Comparison of ENCODE assay signal across 26 cellular contexts in genomic region chr10:81000781-81001180, GRCh38.
"Had no signal": no experiment of that assay in that cellular context is flagged by ENCODE, and none has a peak within 500 bp of the region (broad histone marks: within the 10 kb centered on the region; RNA-seq: fewer than 3 reads in every experiment).

No MANE protein-coding gene starts in this region.

- H3K27ac ChIP-seq: stomach, suprapubic skin, testis, thoracic aorta, thyroid gland, tibial artery, tibial nerve, transverse colon, upper lobe of left lung, upper lobe of right lung, uterus had no signal

- H3K4me1 ChIP-seq: stomach, testis, thyroid gland, tibial artery, tibial nerve, transverse colon, upper lobe of left lung, upper lobe of right lung, uterus had no signal

- H3K9me3 ChIP-seq: suprapubic skin, testis, thoracic aorta, thyroid gland, tibial artery, transverse colon, upper lobe of left lung, uterus had no signal

- ATAC-seq: stimulated activated effector memory CD8-positive, alpha-beta T cell treated with anti-CD3 and anti-CD28 coated beads, Interleukin-12 subunit alpha, Interleukin-12 subunit beta, amount 100 ng/mL, for 72 hours; stimulated activated memory B cell treated with anti-CD40 and anti-IgM and Interleukin-4, amounts not matched to agents 10 μg/mL and 1 μg/mL and 100 μg/mL, for 72 hours; stimulated activated naive B cell treated with anti-CD40 and anti-IgM and Interleukin-4, amounts not matched to agents 10 μg/mL and 1 μg/mL and 100 μg/mL, for 72 hours; stimulated activated naive CD8-positive, alpha-beta T cell treated with anti-CD3 and anti-CD28 coated beads, Interleukin-15, amount 100 ng/mL, for 72 hours; stimulated activated naive CD8-positive, alpha-beta T cell treated with anti-CD3 and anti-CD28 coated beads, Interleukin-15, Interleukin-2, amounts not matched to agents 100 U/mL and 50 U/mL, for 24 hours; upper lobe of right lung had no signal

- H3K4me3 ChIP-seq: stomach, suprapubic skin, testis, thoracic aorta, thyroid gland, tibial artery, tibial nerve, transverse colon, upper lobe of left lung, upper lobe of right lung, uterus had no signal

- DNase-seq: stimulated activated CD4-positive, alpha-beta T cell treated with anti-CD3 and anti-CD28 coated beads, Interleukin-2, amount 100 ng/mL, for 48 hours; stimulated activated CD4-positive, alpha-beta T cell treated with anti-CD3 and anti-CD28 coated beads, Interleukin-4, amount 100 ng/mL, for 1 hour; stimulated activated CD4-positive, alpha-beta T cell treated with anti-CD3 and anti-CD28 coated beads, Interleukin-4, amount 100 ng/mL, for 24 hours; stimulated activated CD4-positive, alpha-beta T cell treated with anti-CD3 and anti-CD28 coated beads, Interleukin-4, amount 100 ng/mL, for 4 hours; stimulated activated CD8-positive, alpha-beta memory T cell treated with anti-CD3 and anti-CD28 coated beads, Interleukin-4, amount 100 ng/mL, for 48 hours; stimulated activated naive B cell treated with anti-CD40 and anti-IgM and Interleukin-4, amounts not matched to agents 10 μg/mL and 1 μg/mL and 100 μg/mL, for 72 hours; stimulated activated naive CD4-positive, alpha-beta T cell; stimulated activated naive CD4-positive, alpha-beta T cell treated with Interleukin-2 at 50 U/mL for 16 hours; stimulated activated naive CD8-positive, alpha-beta T cell treated with anti-CD3 and anti-CD28 coated beads, Interleukin-15, amount 100 ng/mL, for 72 hours; stimulated activated naive CD8-positive, alpha-beta T cell treated with anti-CD3 and anti-CD28 coated beads, Interleukin-15, Interleukin-2, amounts not matched to agents 100 U/mL and 50 U/mL, for 24 hours; stomach; substantia nigra; testis; thyroid gland; tibial artery; transverse colon; trophoblast cell; upper lobe of left lung; upper lobe of right lung; uterus had no signal

- FAIRE-seq: urothelium cell line had no signal

- H3K27me3 ChIP-seq: stomach, suprapubic skin, testis, thyroid gland, tibial artery, tibial nerve, transverse colon, upper lobe of left lung, upper lobe of right lung, uterus had no signal

- H3K36me3 ChIP-seq: stomach, suprapubic skin, thoracic aorta, thyroid gland, tibial artery, tibial nerve, transverse colon, upper lobe of left lung, upper lobe of right lung, uterus had no signal
